ENCODE assay signal across 25 cellular contexts in the genomic region with DNA sequence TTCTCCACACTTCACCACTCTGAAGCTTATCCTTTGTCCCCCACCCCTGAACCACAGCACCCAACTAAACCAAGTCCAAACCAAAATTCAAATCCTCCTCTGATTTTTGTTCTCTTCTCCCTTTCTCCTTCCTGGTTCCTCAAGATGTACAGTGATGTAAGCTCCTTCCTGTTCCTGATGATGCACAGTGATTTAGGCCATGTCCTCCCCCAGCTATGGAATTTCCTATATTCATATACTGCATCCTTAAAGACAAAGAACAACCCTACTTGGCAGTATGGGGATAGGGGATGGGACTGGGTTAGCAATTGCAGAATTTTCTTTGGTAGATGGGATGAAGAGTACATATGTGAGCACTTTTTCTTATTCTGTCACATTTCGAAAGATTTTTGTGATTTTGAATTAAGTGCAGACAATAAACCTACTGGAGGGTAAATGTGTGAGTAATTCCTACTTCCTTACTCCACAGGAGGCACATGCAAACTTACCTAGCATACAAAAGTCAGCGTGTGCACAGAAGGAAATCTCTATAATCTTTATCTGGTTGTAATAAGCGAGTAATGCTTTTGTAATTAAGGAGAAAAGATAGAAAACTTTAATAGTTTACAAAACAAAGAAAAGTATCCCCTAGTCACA.
DNase-seq lines count a peak whose midpoint lies in the region; ATAC-seq and TF ChIP-seq lines count a peak whose summit lies in the region.
"Had no signal": no experiment of that assay in that cellular context is flagged by ENCODE, and none has a peak within 500 bp of the region (broad histone marks: within the 10 kb centered on the region; RNA-seq: fewer than 3 reads in every experiment).

No MANE protein-coding gene starts in this region.

- POLR2A ChIA-PET in CD8-positive, alpha-beta T cell (lab: Charles Lee), result interaction anchor here (1.0 kb wide), 1 partner anchor 266 kb away, joined by 3 read pairs; no protein-coding TSS in a partner anchor
- POLR2A ChIA-PET in OCI-LY7 (lab: Charles Lee), result interaction anchor here (0.6 kb wide), 1 partner anchor 856 kb away, joined by 3 read pairs; no protein-coding TSS in a partner anchor

- no peaks in the 10 kb centered on the region for H3K79me1 ChIP-seq in H9 (ENCODE audit: insufficient read depth, low read depth, low read length, poor library complexity, severe bottlenecking)
- H3K79me1 ChIP-seq in mesendoderm (ENCODE audit: low read length), result no peaks in the 10 kb centered on the region

- H3K4me1 ChIP-seq in CD8-positive, alpha-beta T cell (ENCODE audit: insufficient read depth, low read length), result peaks cover 26% of the 10 kb centered on the region
- H3K4me1 ChIP-seq in H9 (ENCODE audit: insufficient read depth, low read length), result no peaks in the 10 kb centered on the region; the same call in 1 of the 2 replicates
- H3K4me1 ChIP-seq in mesendoderm (ENCODE audit: control insufficient read depth, low read depth, low read length), result peaks cover 3% of the 10 kb centered on the region
- H3K4me1 ChIP-seq in OCI-LY7 (ENCODE audit: insufficient read depth, low read length, poor library complexity, severe bottlenecking), result no peaks in the 10 kb centered on the region
- H3K4me1 ChIP-seq: ascending aorta, SJSA1 had no signal

- H2AK5ac ChIP-seq in H9 (ENCODE audit: insufficient read length, low read length) (no peak overlapping the region), mesendoderm (ENCODE audit: low read length) (no peak overlapping the region)

- peaks cover 52% of the 10 kb centered on the region for H3K4me1 Mint-ChIP-seq in CD8-positive, alpha-beta T cell (ENCODE audit: low read depth)
- H3K4me1 Mint-ChIP-seq in H9, result peaks cover 25 to 27% of the 10 kb centered on the region in 2 experiments
- H3K4me1 Mint-ChIP-seq in central memory CD8-positive, alpha-beta T cell, result peaks cover 33% of the 10 kb centered on the region

- no peak overlapping the region for H3K27ac ChIP-seq in CD8-positive, alpha-beta T cell (ENCODE audit: low read depth, low read length)
- H3K27ac ChIP-seq in H9 (ENCODE audit: insufficient read length, low read depth, low read length), result no peak overlapping the region
- no peak overlapping the region for H3K27ac ChIP-seq in mesendoderm (ENCODE audit: low read depth, low read length)
- H3K27ac ChIP-seq in OCI-LY7 (ENCODE audit: low read depth, low read length, poor library complexity, severe bottlenecking), result no peak overlapping the region
- H3K27ac ChIP-seq: ascending aorta, coronary artery, ovary, PC-9, SJSA1, VCaP had no signal

- no peak overlapping the region for H3K9ac ChIP-seq in H9 (ENCODE audit: extremely low read depth, insufficient read length, low read length)
- H3K9ac ChIP-seq in mesendoderm (ENCODE audit: low read length), result no peak overlapping the region

- no peak for TF ChIP-seq CTCF in CD8-positive, alpha-beta T cell (IDR thresholded peaks at IDR 0.05)
- TF ChIP-seq CTCF in H9 (conservative IDR thresholded peaks at IDR 0.05), result no peak
- TF ChIP-seq CTCF in OCI-LY7 (conservative IDR thresholded peaks at IDR 0.05; ENCODE audit: low read length), result no peak

- intact Hi-C loops in CD8-positive, alpha-beta T cell (cut with DNase I, micrococcal nuclease), result no loop called here
- intact Hi-C loops in OCI-LY7 (cut with micrococcal nuclease; ENCODE audit: unreplicated experiment), result no loop called here

- no TSS peak for BruUV-seq in OCI-LY7 (replicated peaks; lab: Mats Ljungman, UMichigan)

- no peak overlapping the region for H3K4me3 Mint-ChIP-seq in CD8-positive, alpha-beta T cell
- no peak overlapping the region for H3K4me3 Mint-ChIP-seq in H9
- no peak overlapping the region for H3K4me3 Mint-ChIP-seq in central memory CD8-positive, alpha-beta T cell
- H3K4me3 Mint-ChIP-seq: activated naive CD4-positive, alpha-beta T cell treated with anti-CD3 and anti-CD28 coated beads for 36 hours; T-helper 17 cell had no signal

- no peak overlapping the region for H4K5ac ChIP-seq in H9 (ENCODE audit: insufficient read length, low read depth, low read length)
- no peak overlapping the region for H4K5ac ChIP-seq in mesendoderm (ENCODE audit: low read length)

- ATAC-seq in CD8-positive, alpha-beta T cell, result no peak
- no peak for ATAC-seq in central memory CD8-positive, alpha-beta T cell (replicated peaks; ENCODE audit: extremely low read depth, poor library complexity, severe bottlenecking)
- ATAC-seq: HCT116, T-helper 17 cell had no signal

- H2BK12ac ChIP-seq in H9 (ENCODE audit: insufficient read length, low read depth, low read length), result no peak overlapping the region

- no peak overlapping the region for H2BK15ac ChIP-seq in H9 (ENCODE audit: low read depth, low read length)
- H2BK15ac ChIP-seq in mesendoderm (replicated peaks; ENCODE audit: low read depth), result no peak overlapping the region

- no peak overlapping the region for H2BK5ac ChIP-seq in H9 (ENCODE audit: insufficient read length, low read length)
- H2BK5ac ChIP-seq in mesendoderm (ENCODE audit: low read length), result no peak overlapping the region

- H3K9me3 ChIP-seq in CD8-positive, alpha-beta T cell (ENCODE audit: low read length), result no peaks in the 10 kb centered on the region
- H3K9me3 ChIP-seq in H9 (ENCODE audit: control insufficient read depth, low read depth, low read length) (no peaks in the 10 kb centered on the region), OCI-LY7 (ENCODE audit: low read length) (no peaks in the 10 kb centered on the region)
- H3K9me3 ChIP-seq: ascending aorta, MG63, ovary, SJSA1, upper lobe of left lung had no signal

- H2BK20ac ChIP-seq in H9 (ENCODE audit: low read depth, low read length, poor library complexity, severe bottlenecking), result no peak overlapping the region

- H2BK120ac ChIP-seq in H9 (ENCODE audit: low read depth, low read length, poor library complexity, severe bottlenecking) (no peak overlapping the region), mesendoderm (ENCODE audit: low read depth, low read length) (no peak overlapping the region)

- H3K23ac ChIP-seq in H9 (ENCODE audit: insufficient read length, low read depth, low read length) (no peak overlapping the region), mesendoderm (ENCODE audit: low read length) (peak overlapping the region; percentile 67)

- no peak overlapping the region for H3T11ph ChIP-seq in H9 (ENCODE audit: low read length)

- WGBS in H9 (ENCODE audit: extremely low coverage, insufficient read length, low lambda C conversion rate), result no CpG with 5 or more reads among the region's 3 CpGs
- no CpG with 5 or more reads among the region's 3 CpGs for WGBS in mesendoderm (ENCODE audit: extremely low coverage, insufficient coverage, low lambda C conversion rate)

- no peaks in the 10 kb centered on the region for H3K79me2 ChIP-seq in H9 (ENCODE audit: insufficient read depth, low read length)
- no peaks in the 10 kb centered on the region for H3K79me2 ChIP-seq in mesendoderm (ENCODE audit: control insufficient read depth, insufficient read depth, low read length)
- H3K79me2 ChIP-seq in OCI-LY7 (ENCODE audit: insufficient read depth, low read depth, low read length), result no peaks in the 10 kb centered on the region

- no peak overlapping the region for H3K4me3 ChIP-seq in CD8-positive, alpha-beta T cell (ENCODE audit: low read depth, low read length)
- H3K4me3 ChIP-seq in mesendoderm (ENCODE audit: low read length) (no peak overlapping the region), OCI-LY7 (ENCODE audit: low read depth, low read length, poor library complexity, severe bottlenecking) (no peak overlapping the region)
- H3K4me3 ChIP-seq: ascending aorta, coronary artery, MG63, ovary, PC-9, SJSA1, upper lobe of left lung had no signal

- CTCF ChIA-PET in CD8-positive, alpha-beta T cell (lab: Charles Lee), result no interaction called here
- CTCF ChIA-PET in OCI-LY7 (lab: Charles Lee; ENCODE audit: unreplicated experiment), result no interaction called here

- H3K27me3 ChIP-seq in CD8-positive, alpha-beta T cell (ENCODE audit: insufficient read depth, low read length), result no peaks in the 10 kb centered on the region
- H3K27me3 ChIP-seq in H9 (ENCODE audit: insufficient read depth, low read length), result no peaks in the 10 kb centered on the region
- no peaks in the 10 kb centered on the region for H3K27me3 ChIP-seq in mesendoderm (ENCODE audit: insufficient read depth, low read length, poor library complexity)
- H3K27me3 ChIP-seq: ascending aorta, MG63, ovary, SJSA1, upper lobe of left lung had no signal

- H4K8ac ChIP-seq in H9 (replicated peaks; ENCODE audit: insufficient read length, low read depth, low read length) (no peak overlapping the region), mesendoderm (ENCODE audit: low read depth, low read length) (no peak overlapping the region)

- no peaks in the 10 kb centered on the region for H3K9me2 ChIP-seq in OCI-LY7 (ENCODE audit: insufficient read depth, low read length)

- no peaks in the 10 kb centered on the region for H4K20me1 ChIP-seq in H9 (ENCODE audit: control insufficient read depth, insufficient read depth, insufficient read length)
- H4K20me1 ChIP-seq in OCI-LY7 (ENCODE audit: insufficient read depth, low read length), result no peaks in the 10 kb centered on the region

- no peaks in the 10 kb centered on the region for H3K27me3 Mint-ChIP-seq in CD8-positive, alpha-beta T cell (ENCODE audit: low read depth)
- no peaks in the 10 kb centered on the region for H3K27me3 Mint-ChIP-seq in H9 (ENCODE audit: low read depth)
- H3K27me3 Mint-ChIP-seq in central memory CD8-positive, alpha-beta T cell, result no peaks in the 10 kb centered on the region
- H3K27me3 Mint-ChIP-seq: T-helper 17 cell had no signal

- peak overlapping the region; percentile 49 for H3K27ac Mint-ChIP-seq in CD8-positive, alpha-beta T cell
- H3K27ac Mint-ChIP-seq in H9, result peak overlapping the region; percentile 36 to 72 (median 50); a peak in 4 of 7 replicates
- H3K27ac Mint-ChIP-seq in central memory CD8-positive, alpha-beta T cell (ENCODE audit: low read depth), result peak overlapping the region; percentile 8
- H3K27ac Mint-ChIP-seq: activated naive CD4-positive, alpha-beta T cell treated with anti-CD3 and anti-CD28 coated beads for 36 hours; T-helper 17 cell had no signal

- no peaks in the 10 kb centered on the region for H3K23me2 ChIP-seq in H9 (ENCODE audit: insufficient read length, low read depth, low read length, poor library complexity, severe bottlenecking)

- H3K18ac ChIP-seq in H9 (ENCODE audit: insufficient read length, low read depth, low read length) (no peak overlapping the region), mesendoderm (ENCODE audit: low read length) (no peak overlapping the region)

- no peak overlapping the region for H3K4me2 ChIP-seq in H9 (ENCODE audit: insufficient read depth, insufficient read length, low read length)
- H3K4me2 ChIP-seq in mesendoderm (ENCODE audit: low read length), result no peak overlapping the region
- H3K4me2 ChIP-seq in OCI-LY7 (ENCODE audit: low read length), result no peak overlapping the region
- H3K4me2 ChIP-seq: PC-9 had no signal

- DNase-seq in CD8-positive, alpha-beta T cell, result no peak
- DNase-seq in H9, result no peak
- no peak for DNase-seq in central memory CD8-positive, alpha-beta T cell (ENCODE audit: low spot score in 2 of 2)
- no peak for DNase-seq in mesendoderm
- DNase-seq in OCI-LY7 (ENCODE audit: low spot score), result no peak
- DNase-seq in ecto neural progenitor cell (ENCODE audit: low spot score), result no peak
- DNase-seq in activated effector memory CD4-positive, alpha-beta T cell treated with Interleukin-2 at 50 U/mL for 16 hours, result no peak
- no peak for DNase-seq in DMS 273 (lab: John Stamatoyannopoulos, UW; ENCODE audit: unreplicated experiment)
- DNase-seq: activated CD4-positive, alpha-beta T cell treated with anti-CD3 and anti-CD28 coated beads, Interleukin-2, amount 50 U/mL, for 1 hour; activated naive CD4-positive, alpha-beta T cell treated with anti-CD3 and anti-CD28 coated beads for 36 hours; AML-193; foreskin melanocyte; GDM1; MG63; NCI-H774; ovary; PC-9; stimulated activated naive CD4-positive, alpha-beta T cell treated with Interleukin-2 at 50 U/mL for 16 hours; T-helper 17 cell; upper lobe of left lung had no signal

- H3K4ac ChIP-seq in H9 (ENCODE audit: low read depth, low read length) (no peak overlapping the region), mesendoderm (ENCODE audit: low read depth, low read length) (no peak overlapping the region)

- H3K36me3 Mint-ChIP-seq in CD8-positive, alpha-beta T cell, result no peaks in the 10 kb centered on the region
- H3K36me3 Mint-ChIP-seq in H9 (ENCODE audit: insufficient read depth in 1 of 3, low read depth in 3 of 3), result peaks cover 0 to 4% (median 4%) of the 10 kb centered on the region in 3 experiments; a peak in 5 of 7 replicates
- H3K36me3 Mint-ChIP-seq in central memory CD8-positive, alpha-beta T cell (ENCODE audit: insufficient read depth), result no peaks in the 10 kb centered on the region

- no peak overlapping the region for H3K14ac ChIP-seq in H9 (ENCODE audit: insufficient read depth, low read length)

- no peak overlapping the region for H3K56ac ChIP-seq in H9 (ENCODE audit: insufficient read length, low read depth, low read length)
- H3K56ac ChIP-seq in mesendoderm (ENCODE audit: low read length), result no peak overlapping the region

- H2AFZ ChIP-seq in H9 (ENCODE audit: low read length) (no peak overlapping the region), OCI-LY7 (ENCODE audit: low read length) (no peak overlapping the region)
- H2AFZ ChIP-seq: PC-9 had no signal

- H3K9me3 Mint-ChIP-seq in CD8-positive, alpha-beta T cell, result no peaks in the 10 kb centered on the region
- peaks cover 2 to 3% of the 10 kb centered on the region in 2 experiments; a peak in 2 of 5 replicates for H3K9me3 Mint-ChIP-seq in H9
- H3K9me3 Mint-ChIP-seq in central memory CD8-positive, alpha-beta T cell, result no peaks in the 10 kb centered on the region

- H4K91ac ChIP-seq in H9 (ENCODE audit: insufficient read length, low read depth, low read length), result no peak overlapping the region

- H3K36me3 ChIP-seq in CD8-positive, alpha-beta T cell (ENCODE audit: insufficient read depth, low read length), result no peaks in the 10 kb centered on the region
- H3K36me3 ChIP-seq in mesendoderm (ENCODE audit: control insufficient read depth, insufficient read depth, low read length) (no peaks in the 10 kb centered on the region), OCI-LY7 (ENCODE audit: insufficient read depth, low read length) (no peaks in the 10 kb centered on the region)
- H3K36me3 ChIP-seq: ascending aorta, MG63, ovary, SJSA1, upper lobe of left lung had no signal
